29 cellular contexts compared by ENCODE assay signal in genomic region chr3:64026346-64026745, GRCh38.
"Had no signal": no experiment of that assay in that cellular context is flagged by ENCODE, and none has a peak within 500 bp of the region (broad histone marks: within the 10 kb centered on the region; RNA-seq: fewer than 3 reads in every experiment).

No MANE protein-coding gene starts in this region.

- ATAC-seq: activated CD4-positive, alpha-beta T cell treated with anti-CD3 and anti-CD28 coated beads for 36 hours; activated CD8-positive, alpha-beta memory T cell treated with anti-CD3 and anti-CD28 coated beads, Interleukin-2, amount 10 ng/mL, durations not matched to agents 7 days and 5 days; activated CD8-positive, alpha-beta T cell treated with anti-CD3 and anti-CD28 coated beads, Interleukin-2, amount 10 ng/mL, durations not matched to agents 7 days and 5 days; activated naive CD8-positive, alpha-beta T cell treated with anti-CD3 and anti-CD28 coated beads, Interleukin-2, amount 50 U/mL, for 24 hours; body of pancreas; effector memory CD8-positive, alpha-beta T cell; foreskin keratinocyte; gastrocnemius medialis; heart left ventricle had no signal

- H3K36me3 ChIP-seq: adrenal gland had no signal

- H3K27ac ChIP-seq: adrenal gland, body of pancreas, esophagus muscularis mucosa, foreskin keratinocyte, gastrocnemius medialis, heart left ventricle had no signal

- H3K9me3 ChIP-seq: adrenal gland, body of pancreas, esophagus muscularis mucosa, gastrocnemius medialis, heart left ventricle had no signal

- H3K27me3 ChIP-seq: body of pancreas, esophagus muscularis mucosa, foreskin keratinocyte, gastrocnemius medialis had no signal

- H3K4me3 ChIP-seq: adrenal gland, body of pancreas, esophagus muscularis mucosa, gastrocnemius medialis, heart left ventricle had no signal

- DNase-seq: activated CD4-positive, alpha-beta memory T cell treated with anti-CD3 and anti-CD28 coated beads for 36 hours; activated CD4-positive, alpha-beta T cell treated with anti-CD3 and anti-CD28 coated beads for 36 hours; activated CD4-positive, alpha-beta T cell treated with anti-CD3 and anti-CD28 coated beads, Interleukin-2, amount 10 ng/mL, durations not matched to agents 24 days and 14 days; activated CD4-positive, CD25-positive, alpha-beta regulatory T cell; activated CD4-positive, CD25-positive, alpha-beta regulatory T cell treated with anti-CD3 and anti-CD28 coated beads, Interleukin-2, amount 50 U/mL, for 72 hours; activated CD8-positive, alpha-beta memory T cell treated with anti-CD3 and anti-CD28 coated beads, Interleukin-2, amount 10 ng/mL, durations not matched to agents 7 days and 5 days; activated CD8-positive, alpha-beta memory T cell treated with anti-CD3 and anti-CD28 coated beads, Interleukin-2, amount 50 U/mL, for 4 hours; activated CD8-positive, alpha-beta T cell treated with anti-CD3 and anti-CD28 coated beads, Interleukin-2, amount 10 ng/mL, durations not matched to agents 7 days and 5 days; activated effector memory CD4-positive, alpha-beta T cell treated with anti-CD3 and anti-CD28 coated beads, Interleukin-2, amount 50 U/mL, for 16 hours; activated naive CD4-positive, alpha-beta T cell treated with anti-CD3 and anti-CD28 coated beads for 36 hours; activated naive CD8-positive, alpha-beta T cell treated with anti-CD3 and anti-CD28 coated beads for 36 hours; activated naive CD8-positive, alpha-beta T cell treated with anti-CD3 and anti-CD28 coated beads, Interleukin-2, amount 50 U/mL, for 24 hours; activated T-cell treated with anti-CD3 and anti-CD28 coated beads, Interleukin-2, amount 50 U/mL, for 1 hour; activated T-cell treated with anti-CD3 and anti-CD28 coated beads, Interleukin-2, amount 50 U/mL, for 48 hours; adrenal gland; amygdala; aorta; body of pancreas; caudate nucleus; cortex of kidney; dermis blood vessel endothelial cell; effector CD4-positive, alpha-beta T cell; effector memory CD8-positive, alpha-beta T cell; erythroblast; foreskin keratinocyte; gastrocnemius medialis; glutamatergic neuron; heart left ventricle had no signal
